In the genomic region with DNA sequence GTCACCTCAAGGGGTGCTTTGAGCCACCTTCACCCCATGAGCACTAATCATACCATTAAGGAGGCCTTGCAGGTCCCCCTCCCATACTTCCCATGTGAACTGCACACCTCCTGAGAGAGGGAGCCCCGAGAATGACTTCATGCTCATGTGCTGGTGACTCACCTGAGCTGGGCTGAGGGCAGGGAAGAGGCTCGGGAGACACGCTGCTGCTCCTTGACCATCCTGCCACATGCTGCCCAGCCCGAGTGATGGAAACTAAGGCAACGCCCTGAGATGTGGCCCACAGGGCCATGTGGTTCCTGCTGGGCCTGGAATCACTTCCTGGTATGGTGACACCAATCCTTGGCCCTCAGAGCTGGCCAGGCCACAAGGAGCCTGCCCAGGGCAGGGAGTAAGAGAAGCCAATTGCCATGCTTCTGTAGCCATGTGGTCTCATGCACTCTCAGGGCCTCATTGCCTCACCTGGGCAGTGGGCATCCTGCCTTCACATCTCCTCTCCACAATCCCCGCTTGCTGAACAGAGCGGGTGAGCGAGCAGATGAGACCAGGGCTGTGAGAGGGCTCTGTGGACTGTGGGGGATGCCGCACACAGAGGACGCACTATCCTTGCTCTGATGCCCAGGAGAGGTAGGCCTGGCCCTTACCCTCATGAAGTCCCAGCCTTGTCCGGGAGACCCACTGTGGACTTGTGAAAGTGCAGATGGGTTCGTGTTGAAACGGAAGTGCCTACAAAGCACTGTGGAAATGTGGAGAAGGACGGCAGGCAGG, we compare ENCODE assay signal across 1 cellular context.
A peak's percentile ranks its signal among the peaks of the same experiment; 100 is the strongest.
TF ChIP-seq lines count a peak whose summit lies in the region.

No MANE protein-coding gene starts in this region.

TF ChIP-seq in HepG2, 621 proteins besides CTCF, POLR2A, EP300 and RAD21:
- TF ChIP-seq FOSL2 (CRISPR knock-in tag; IDR thresholded peaks at IDR 0.05) = peak; percentile 76
- TF ChIP-seq, protein P1, sequence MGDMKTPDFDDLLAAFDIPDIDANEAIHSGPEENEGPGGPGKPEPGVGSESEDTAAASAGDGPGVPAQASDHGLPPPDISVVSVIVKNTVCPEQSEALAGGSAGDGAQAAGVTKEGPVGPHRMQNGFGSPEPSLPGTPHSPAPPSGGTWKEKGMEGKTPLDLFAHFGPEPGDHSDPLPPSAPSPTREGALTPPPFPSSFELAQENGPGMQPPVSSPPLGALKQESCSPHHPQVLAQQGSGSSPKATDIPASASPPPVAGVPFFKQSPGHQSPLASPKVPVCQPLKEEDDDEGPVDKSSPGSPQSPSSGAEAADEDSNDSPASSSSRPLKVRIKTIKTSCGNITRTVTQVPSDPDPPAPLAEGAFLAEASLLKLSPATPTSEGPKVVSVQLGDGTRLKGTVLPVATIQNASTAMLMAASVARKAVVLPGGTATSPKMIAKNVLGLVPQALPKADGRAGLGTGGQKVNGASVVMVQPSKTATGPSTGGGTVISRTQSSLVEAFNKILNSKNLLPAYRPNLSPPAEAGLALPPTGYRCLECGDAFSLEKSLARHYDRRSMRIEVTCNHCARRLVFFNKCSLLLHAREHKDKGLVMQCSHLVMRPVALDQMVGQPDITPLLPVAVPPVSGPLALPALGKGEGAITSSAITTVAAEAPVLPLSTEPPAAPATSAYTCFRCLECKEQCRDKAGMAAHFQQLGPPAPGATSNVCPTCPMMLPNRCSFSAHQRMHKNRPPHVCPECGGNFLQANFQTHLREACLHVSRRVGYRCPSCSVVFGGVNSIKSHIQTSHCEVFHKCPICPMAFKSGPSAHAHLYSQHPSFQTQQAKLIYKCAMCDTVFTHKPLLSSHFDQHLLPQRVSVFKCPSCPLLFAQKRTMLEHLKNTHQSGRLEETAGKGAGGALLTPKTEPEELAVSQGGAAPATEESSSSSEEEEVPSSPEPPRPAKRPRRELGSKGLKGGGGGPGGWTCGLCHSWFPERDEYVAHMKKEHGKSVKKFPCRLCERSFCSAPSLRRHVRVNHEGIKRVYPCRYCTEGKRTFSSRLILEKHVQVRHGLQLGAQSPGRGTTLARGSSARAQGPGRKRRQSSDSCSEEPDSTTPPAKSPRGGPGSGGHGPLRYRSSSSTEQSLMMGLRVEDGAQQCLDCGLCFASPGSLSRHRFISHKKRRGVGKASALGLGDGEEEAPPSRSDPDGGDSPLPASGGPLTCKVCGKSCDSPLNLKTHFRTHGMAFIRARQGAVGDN (CRISPR knock-in tag; IDR thresholded peaks at IDR 0.05) = peak; percentile 9; the same call in 1 of the 2 replicates
- no peak for TF ChIP-seq ZNF138 (CRISPR knock-in tag; IDR thresholded peaks at IDR 0.05; ENCODE audit: low read depth)
- TF ChIP-seq, protein P2, sequence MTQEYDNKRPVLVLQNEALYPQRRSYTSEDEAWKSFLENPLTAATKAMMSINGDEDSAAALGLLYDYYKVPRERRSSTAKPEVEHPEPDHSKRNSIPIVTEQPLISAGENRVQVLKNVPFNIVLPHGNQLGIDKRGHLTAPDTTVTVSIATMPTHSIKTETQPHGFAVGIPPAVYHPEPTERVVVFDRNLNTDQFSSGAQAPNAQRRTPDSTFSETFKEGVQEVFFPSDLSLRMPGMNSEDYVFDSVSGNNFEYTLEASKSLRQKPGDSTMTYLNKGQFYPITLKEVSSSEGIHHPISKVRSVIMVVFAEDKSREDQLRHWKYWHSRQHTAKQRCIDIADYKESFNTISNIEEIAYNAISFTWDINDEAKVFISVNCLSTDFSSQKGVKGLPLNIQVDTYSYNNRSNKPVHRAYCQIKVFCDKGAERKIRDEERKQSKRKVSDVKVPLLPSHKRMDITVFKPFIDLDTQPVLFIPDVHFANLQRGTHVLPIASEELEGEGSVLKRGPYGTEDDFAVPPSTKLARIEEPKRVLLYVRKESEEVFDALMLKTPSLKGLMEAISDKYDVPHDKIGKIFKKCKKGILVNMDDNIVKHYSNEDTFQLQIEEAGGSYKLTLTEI (CRISPR knock-in tag; conservative IDR thresholded peaks at IDR 0.05) = no peak
- TF ChIP-seq, protein P3, sequence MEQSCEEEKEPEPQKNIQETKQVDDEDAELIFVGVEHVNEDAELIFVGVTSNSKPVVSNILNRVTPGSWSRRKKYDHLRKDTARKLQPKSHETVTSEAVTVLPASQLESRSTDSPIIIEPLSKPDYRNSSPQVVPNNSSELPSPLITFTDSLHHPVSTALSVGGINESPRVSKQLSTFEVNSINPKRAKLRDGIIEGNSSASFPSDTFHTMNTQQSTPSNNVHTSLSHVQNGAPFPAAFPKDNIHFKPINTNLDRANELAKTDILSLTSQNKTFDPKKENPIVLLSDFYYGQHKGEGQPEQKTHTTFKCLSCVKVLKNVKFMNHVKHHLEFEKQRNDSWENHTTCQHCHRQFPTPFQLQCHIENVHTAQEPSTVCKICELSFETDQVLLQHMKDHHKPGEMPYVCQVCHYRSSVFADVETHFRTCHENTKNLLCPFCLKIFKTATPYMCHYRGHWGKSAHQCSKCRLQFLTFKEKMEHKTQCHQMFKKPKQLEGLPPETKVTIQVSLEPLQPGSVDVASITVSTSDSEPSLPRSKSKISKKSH (CRISPR knock-in tag; IDR thresholded peaks at IDR 0.05; ENCODE audit: borderline replicate concordance) = 0 out of 2 replicates have a peak, but pooled peaks have one; percentile 22
